8 cellular contexts compared by ENCODE assay signal in the genomic region with DNA sequence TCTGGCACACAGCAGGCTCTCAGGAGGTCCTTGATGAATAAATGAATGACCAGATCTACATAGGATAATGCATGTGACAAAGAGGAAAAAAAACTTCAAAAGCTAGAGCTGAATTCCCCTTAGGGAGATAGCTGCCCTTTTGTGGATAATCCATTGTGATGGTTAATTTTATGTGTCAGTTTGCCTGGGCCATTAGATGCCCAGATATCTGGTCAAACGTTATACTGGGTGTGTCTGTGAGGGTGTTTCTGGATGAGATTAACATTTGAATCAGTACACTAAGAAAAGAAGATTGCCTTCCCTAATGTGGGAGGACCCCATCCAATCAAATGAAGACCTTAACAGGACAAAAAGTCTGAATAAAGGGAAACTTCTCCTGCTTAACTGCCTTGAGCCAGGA.
"Had no signal": no experiment of that assay in that cellular context is flagged by ENCODE, and none has a peak within 500 bp of the region (broad histone marks: within the 10 kb centered on the region; RNA-seq: fewer than 3 reads in every experiment).

No MANE protein-coding gene starts in this region.

- DNase-seq: GDM1, GF-D8 had no signal

- H3K4me3 ChIP-seq: GM12878 had no signal

- FAIRE-seq: G401.6, GM12878, GM12891, GM12892, GM18507, GM19239 had no signal
